Comparison of ENCODE assay signal across 38 cellular contexts in genomic region chr4:21953653-21954052, GRCh38. TPM values are rescaled to one million over a fixed set of nuclear protein-coding genes. Genes with fewer than 3 reads are reported as not detected.
"Had no signal": no experiment of that assay in that cellular context is flagged by ENCODE, and none has a peak within 500 bp of the region (broad histone marks: within the 10 kb centered on the region; RNA-seq: fewer than 3 reads in every experiment).

No MANE protein-coding gene starts in this region.

- H3K4me1 ChIP-seq: adrenal gland, ascending aorta, breast epithelium had no signal

- H3K4me3 ChIP-seq: adrenal gland, ascending aorta, body of pancreas, breast epithelium, cardiac muscle cell had no signal

- H3K27me3 ChIP-seq: adrenal gland, ascending aorta, body of pancreas, brain microvascular endothelial cell had no signal

- DNase-seq: activated effector memory CD4-positive, alpha-beta T cell treated with anti-CD3 and anti-CD28 coated beads, Interleukin-2, amount 50 U/mL, for 16 hours; activated effector memory CD4-positive, alpha-beta T cell treated with Interleukin-2 at 50 U/mL for 16 hours; activated gamma-delta T cell; activated gamma-delta T cell treated with Interleukin-2 at 50 U/mL for 16 hours; activated naive CD4-positive, alpha-beta T cell; activated naive CD4-positive, alpha-beta T cell treated with anti-CD3 and anti-CD28 coated beads for 36 hours; activated naive CD4-positive, alpha-beta T cell treated with anti-CD3 and anti-CD28 coated beads, Interleukin-2, amount 10 ng/mL, durations not matched to agents 7 days and 5 days; activated naive CD4-positive, alpha-beta T cell treated with anti-CD3 and anti-CD28 coated beads, Interleukin-2, amount 50 U/mL, for 16 hours; activated naive CD4-positive, alpha-beta T cell treated with Interleukin-2 at 50 U/mL for 16 hours; activated naive CD8-positive, alpha-beta T cell treated with anti-CD3 and anti-CD28 coated beads for 36 hours; activated naive CD8-positive, alpha-beta T cell treated with anti-CD3 and anti-CD28 coated beads, Interleukin-2, amount 10 ng/mL, durations not matched to agents 7 days and 5 days; activated naive CD8-positive, alpha-beta T cell treated with anti-CD3 and anti-CD28 coated beads, Interleukin-2, amount 50 U/mL, for 24 hours; activated T-cell treated with anti-CD3 and anti-CD28 coated beads, Interleukin-2, amount 50 U/mL, for 1 hour; activated T-cell treated with anti-CD3 and anti-CD28 coated beads, Interleukin-2, amount 50 U/mL, for 24 hours; activated T-cell treated with anti-CD3 and anti-CD28 coated beads, Interleukin-2, amount 50 U/mL, for 4 hours; activated T-cell treated with anti-CD3 and anti-CD28 coated beads, Interleukin-2, amount 50 U/mL, for 48 hours; activated T-cell treated with anti-CD3 and anti-CD28 coated beads, Interleukin-2, amount 50 U/mL, for 72 hours; adrenal gland; amniotic stem cell; amygdala; anterior cingulate cortex; aorta; body of pancreas; brain microvascular endothelial cell; caudate nucleus; central memory CD4-positive, alpha-beta T cell; cerebellar nuclear complex had no signal

- ATAC-seq: activated naive CD4-positive, alpha-beta T cell treated with anti-CD3 and anti-CD28 coated beads, Interleukin-2, amount 50 U/mL, for 72 hours; activated naive CD8-positive, alpha-beta T cell treated with anti-CD3 and anti-CD28 coated beads, Interleukin-2, amount 50 U/mL, for 24 hours; activated T-cell treated with anti-CD3 and anti-CD28 coated beads, Interleukin-2, amount 50 U/mL, for 4 hours; activated T-cell treated with anti-CD3 and anti-CD28 coated beads, Interleukin-2, amount 50 U/mL, for 72 hours; activated T-helper 17 cell treated with anti-CD3 and anti-CD28 coated beads, Interleukin-2, amount 50 U/mL, for 72 hours; body of pancreas had no signal

- FAIRE-seq: astrocyte, bronchial epithelial cell had no signal

- H3K36me3 ChIP-seq: adrenal gland, ascending aorta, brain microvascular endothelial cell, breast epithelium, cardiac muscle cell had no signal

- H3K9me3 ChIP-seq: adrenal gland, ascending aorta, body of pancreas, breast epithelium had no signal

- H3K27ac ChIP-seq: adrenal gland, ascending aorta, body of pancreas, brain microvascular endothelial cell, breast epithelium, cardiac muscle cell had no signal

RNA-seq across cellular contexts. Expression of gene KCNIP4, which starts 5.1 kb away (rescaled TPM):
- total RNA-seq: activated naive CD4-positive, alpha-beta T cell treated with anti-CD3 and anti-CD28 coated beads for 36 hours; activated naive CD4-positive, alpha-beta T cell treated with anti-CD3 and anti-CD28 coated beads, Interleukin-2, amount 50 U/mL, for 72 hours; activated naive CD8-positive, alpha-beta T cell treated with anti-CD3 and anti-CD28 coated beads for 36 hours; activated naive CD8-positive, alpha-beta T cell treated with anti-CD3 and anti-CD28 coated beads, Interleukin-2, amount 10 ng/mL, durations not matched to agents 7 days and 5 days; activated T-cell treated with anti-CD3 and anti-CD28 coated beads, Interleukin-2, amount 50 U/mL, for 4 hours; activated T-cell treated with anti-CD3 and anti-CD28 coated beads, Interleukin-2, amount 50 U/mL, for 72 hours; activated T-helper 1 cell treated with anti-CD3 and anti-CD28 coated beads, Interleukin-12 subunit alpha, Interleukin-12 subunit beta, Interleukin-2, Interleukin-4 antibody, amounts not matched to agents 30 ng/mL and 10 ng/mL and 1 ng/mL, durations not matched to agents 14 hours and 24 hours and 36 hours; activated T-helper 17 cell treated with anti-CD3 and anti-CD28 coated beads, Interleukin-2, amount 50 U/mL, for 72 hours; activated T-helper 2 cell treated with anti-CD3 and anti-CD28 coated beads, Interferon-gamma antibody, Interleukin-2, Interleukin-4, amounts not matched to agents 10 μg/mL and 5 μg/mL and 100 μg/mL, durations not matched to agents 14 hours and 24 hours and 36 hours; aorta; ascending aorta; body of pancreas; cardiac septum; chondrocyte had no signal
- polyA plus RNA-seq: aorta had no signal
